Comparison of ENCODE assay signal across 18 cellular contexts in genomic region chrX:13645464-13646153, GRCh38. TPM values are rescaled to one million over a fixed set of nuclear protein-coding genes. Genes with fewer than 3 reads are reported as not detected.
DNase-seq lines count a peak whose midpoint lies in the region; ATAC-seq and TF ChIP-seq lines count a peak whose summit lies in the region.
"Had no signal": no experiment of that assay in that cellular context is flagged by ENCODE, and none has a peak within 500 bp of the region (broad histone marks: within the 10 kb centered on the region; RNA-seq: fewer than 3 reads in every experiment).

No MANE protein-coding gene starts in this region.

- H3K79me2 ChIP-seq in PC-3 (ENCODE audit: low read length) (no peaks in the 10 kb centered on the region), hepatocyte (no peaks in the 10 kb centered on the region)

- no peaks in the 10 kb centered on the region for H4K20me1 ChIP-seq in PC-3 (ENCODE audit: low read length)
- no peaks in the 10 kb centered on the region for H4K20me1 ChIP-seq in hepatocyte (ENCODE audit: insufficient read depth, poor library complexity, severe bottlenecking)

- POLR2A ChIA-PET in PC-3 (lab: Charles Lee; ENCODE audit: unreplicated experiment) = no interaction called here

- no peak for TF ChIP-seq EP300 in upper lobe of left lung (IDR thresholded peaks at IDR 0.05)

- no peak overlapping the region for H3K4me2 ChIP-seq in PC-3 (ENCODE audit: low read length)
- no peak overlapping the region for H3K4me2 ChIP-seq in hepatocyte

- no peaks in the 10 kb centered on the region for H3F3A ChIP-seq in PC-3 (ENCODE audit: low read length, unreplicated experiment)

- H3K36me3 Mint-ChIP-seq in activated naive CD4-positive, alpha-beta T cell treated with anti-CD3 and anti-CD28 coated beads, Interleukin-2, amount 50 U/mL, for 24 hours = no peaks in the 10 kb centered on the region
- no peaks in the 10 kb centered on the region for H3K36me3 Mint-ChIP-seq in stimulated activated memory B cell treated with anti-CD40 and anti-IgM and Interleukin-4, amounts not matched to agents 10 μg/mL and 1 μg/mL and 100 μg/mL, for 72 hours
- H3K36me3 Mint-ChIP-seq: activated naive CD8-positive, alpha-beta T cell treated with anti-CD3 and anti-CD28 coated beads for 36 hours; CD8-positive, alpha-beta T cell had no signal

- H3K27me3 ChIP-seq in PC-3 (ENCODE audit: low read length) (no peaks in the 10 kb centered on the region), hepatocyte (no peaks in the 10 kb centered on the region), upper lobe of left lung (no peaks in the 10 kb centered on the region)
- H3K27me3 ChIP-seq: neutrophil had no signal

- no peak for DNase-seq in activated naive CD4-positive, alpha-beta T cell treated with anti-CD3 and anti-CD28 coated beads, Interleukin-2, amount 50 U/mL, for 16 hours
- no peak for DNase-seq in PC-3
- DNase-seq in hepatocyte (ENCODE audit: low spot score) = no peak
- no peak for DNase-seq in cerebellar cortex (ENCODE audit: low spot score)
- DNase-seq in 8988T = no peak
- DNase-seq in upper lobe of left lung = no peak
- DNase-seq: central memory CD4-positive, alpha-beta T cell; esophagus squamous epithelium; NCI-H1417 treated with DMSO at 0.1 percent for 48 hours; NK-92 treated with Interleukin-12 subunit alpha and Interleukin-12 subunit beta, amount 100 ng/mL, for 24 hours had no signal

- intact Hi-C loops in PC-3 (cut with micrococcal nuclease) = loop anchor here (1.0 kb wide), 1 partner anchor 139 kb away; no protein-coding TSS in a partner anchor

- H3K4me1 ChIP-seq in PC-3 (ENCODE audit: insufficient read depth, low read length) (peaks cover under 1% of the 10 kb centered on the region; the same call in 1 of the 2 replicates), hepatocyte (ENCODE audit: insufficient read depth) (peaks cover 4% of the 10 kb centered on the region), upper lobe of left lung (no peaks in the 10 kb centered on the region)
- H3K4me1 ChIP-seq: prostate gland had no signal

- CTCF ChIA-PET in PC-3 (lab: Charles Lee) = interaction anchor here (2.0 kb wide), 1 partner anchor 139 kb away, joined by 23 read pairs; no protein-coding TSS in a partner anchor

- no peak for TF ChIP-seq CTCF in PC-3 (conservative IDR thresholded peaks at IDR 0.05; ENCODE audit: low read depth, low read length)
- TF ChIP-seq CTCF in hepatocyte (IDR thresholded peaks at IDR 0.05; ENCODE audit: poor library complexity) = no peak
- no peak for TF ChIP-seq CTCF in upper lobe of left lung (IDR thresholded peaks at IDR 0.05)

- WGBS in hepatocyte (ENCODE audit: low lambda C conversion rate, missing lambda C conversion rate) = 67% methylated on average over 9 of the region's 9 CpGs
- WGBS in upper lobe of left lung, 2 donors = 63 to 83% methylated on average over 7 to 9 of the region's 9 CpGs

- no peak overlapping the region for H3K9ac ChIP-seq in PC-3 (ENCODE audit: low read length)

- H3K4me1 Mint-ChIP-seq in activated naive CD4-positive, alpha-beta T cell treated with anti-CD3 and anti-CD28 coated beads, Interleukin-2, amount 50 U/mL, for 24 hours = peaks cover 5% of the 10 kb centered on the region
- H3K4me1 Mint-ChIP-seq in stimulated activated memory B cell treated with anti-CD40 and anti-IgM and Interleukin-4, amounts not matched to agents 10 μg/mL and 1 μg/mL and 100 μg/mL, for 72 hours = peaks cover 8% of the 10 kb centered on the region
- H3K4me1 Mint-ChIP-seq: B cell had no signal

- no peak overlapping the region for H3K27ac ChIP-seq in PC-3 (ENCODE audit: low read length)
- H3K27ac ChIP-seq in hepatocyte = no peak overlapping the region
- no peak overlapping the region for H3K27ac ChIP-seq in upper lobe of left lung
- H3K27ac ChIP-seq: esophagus squamous epithelium, neutrophil, prostate gland, thoracic aorta had no signal

- H3K9me3 Mint-ChIP-seq in activated naive CD4-positive, alpha-beta T cell treated with anti-CD3 and anti-CD28 coated beads, Interleukin-2, amount 50 U/mL, for 24 hours = no peaks in the 10 kb centered on the region
- H3K9me3 Mint-ChIP-seq in stimulated activated memory B cell treated with anti-CD40 and anti-IgM and Interleukin-4, amounts not matched to agents 10 μg/mL and 1 μg/mL and 100 μg/mL, for 72 hours = no peaks in the 10 kb centered on the region
- H3K9me3 Mint-ChIP-seq: activated naive CD8-positive, alpha-beta T cell treated with anti-CD3 and anti-CD28 coated beads for 36 hours; CD8-positive, alpha-beta T cell had no signal

- H3K36me3 ChIP-seq in PC-3 (ENCODE audit: low read depth, low read length) = no peaks in the 10 kb centered on the region
- no peaks in the 10 kb centered on the region for H3K36me3 ChIP-seq in hepatocyte (replicated peaks; ENCODE audit: insufficient read depth, low read depth)
- no peaks in the 10 kb centered on the region for H3K36me3 ChIP-seq in upper lobe of left lung
- H3K36me3 ChIP-seq: esophagus squamous epithelium, neutrophil, prostate gland, thoracic aorta had no signal

- H3K27me3 Mint-ChIP-seq in activated naive CD4-positive, alpha-beta T cell treated with anti-CD3 and anti-CD28 coated beads, Interleukin-2, amount 50 U/mL, for 24 hours = no peaks in the 10 kb centered on the region
- H3K27me3 Mint-ChIP-seq in stimulated activated memory B cell treated with anti-CD40 and anti-IgM and Interleukin-4, amounts not matched to agents 10 μg/mL and 1 μg/mL and 100 μg/mL, for 72 hours = no peaks in the 10 kb centered on the region
- H3K27me3 Mint-ChIP-seq: activated naive CD8-positive, alpha-beta T cell treated with anti-CD3 and anti-CD28 coated beads for 36 hours; B cell had no signal

- H3K27ac Mint-ChIP-seq in activated naive CD4-positive, alpha-beta T cell treated with anti-CD3 and anti-CD28 coated beads, Interleukin-2, amount 50 U/mL, for 24 hours = peak overlapping the region; percentile 65
- H3K27ac Mint-ChIP-seq in stimulated activated memory B cell treated with anti-CD40 and anti-IgM and Interleukin-4, amounts not matched to agents 10 μg/mL and 1 μg/mL and 100 μg/mL, for 72 hours = peak overlapping the region; percentile 41
- H3K27ac Mint-ChIP-seq: activated naive CD8-positive, alpha-beta T cell treated with anti-CD3 and anti-CD28 coated beads for 36 hours; B cell had no signal

- no peaks in the 10 kb centered on the region for H3K9me2 ChIP-seq in PC-3 (replicated peaks; ENCODE audit: low read length)
- no peaks in the 10 kb centered on the region for H3K9me2 ChIP-seq in hepatocyte (replicated peaks; ENCODE audit: insufficient read depth)

- no peak for TF ChIP-seq POLR2A in upper lobe of left lung (IDR thresholded peaks at IDR 0.05)

- H2AFZ ChIP-seq in PC-3 (ENCODE audit: low read length) = peak overlapping the region; percentile 6; the same call in 1 of the 2 replicates
- H2AFZ ChIP-seq in hepatocyte = peak overlapping the region; percentile 46

- H3K9me3 ChIP-seq in PC-3 (ENCODE audit: low read length) = no peaks in the 10 kb centered on the region
- no peaks in the 10 kb centered on the region for H3K9me3 ChIP-seq in hepatocyte (ENCODE audit: low read depth)
- no peaks in the 10 kb centered on the region for H3K9me3 ChIP-seq in upper lobe of left lung
- H3K9me3 ChIP-seq: esophagus squamous epithelium, neutrophil, prostate gland, thoracic aorta had no signal

- H3K4me3 ChIP-seq in PC-3 (ENCODE audit: low read length) (no peak overlapping the region), hepatocyte (no peak overlapping the region), upper lobe of left lung (no peak overlapping the region)
- H3K4me3 ChIP-seq: esophagus squamous epithelium, prostate gland, thoracic aorta had no signal

- BruUV-seq in PC-3 (replicated peaks; lab: Mats Ljungman, UMichigan) = no TSS peak

- no peak overlapping the region for H3K4me3 Mint-ChIP-seq in activated naive CD4-positive, alpha-beta T cell treated with anti-CD3 and anti-CD28 coated beads, Interleukin-2, amount 50 U/mL, for 24 hours
- H3K4me3 Mint-ChIP-seq in stimulated activated memory B cell treated with anti-CD40 and anti-IgM and Interleukin-4, amounts not matched to agents 10 μg/mL and 1 μg/mL and 100 μg/mL, for 72 hours = no peak overlapping the region
- H3K4me3 Mint-ChIP-seq: activated naive CD8-positive, alpha-beta T cell treated with anti-CD3 and anti-CD28 coated beads for 36 hours; B cell; CD8-positive, alpha-beta T cell had no signal

- ATAC-seq in PC-3 (peak; percentile 20; the same call in 1 of the 2 replicates), upper lobe of left lung (ENCODE audit: low FRiP score in 2 of 2) (no peak)
- ATAC-seq in stimulated activated memory B cell treated with anti-CD40 and anti-IgM and Interleukin-4, amounts not matched to agents 10 μg/mL and 1 μg/mL and 100 μg/mL, for 72 hours = no peak
- ATAC-seq: CD8-positive, alpha-beta T cell had no signal

RNA-seq across cellular contexts. Expression of gene TCEANC, which starts 7.3 kb away (rescaled TPM):
- total RNA-seq in PC-3 (2014; rRNA removed) = 0.62 and 0.69 TPM in 2 replicates
- 5.4 and 5.5 TPM in 2 replicates for total RNA-seq in hepatocyte
- polyA plus RNA-seq in hepatocyte = 1.8 and 2.0 TPM in 2 replicates
- 1 to 10 TPM; 2.4 to 8.9 (median 4.1) TPM for total RNA-seq in upper lobe of left lung

RNA-seq across cellular contexts. Expression of gene RAB9A, which starts 43.3 kb away (rescaled TPM):
- total RNA-seq in PC-3 (2014; rRNA removed) (21.0 and 29.5 TPM in 2 replicates), hepatocyte (66.1 and 73.0 TPM in 2 replicates), upper lobe of left lung (10 to 100 TPM; 12.6 to 38.4 (median 29.1) TPM)
- 51.2 and 53.9 TPM in 2 replicates for polyA plus RNA-seq in hepatocyte
